1 cellular context compared by ENCODE assay signal in the genomic region with DNA sequence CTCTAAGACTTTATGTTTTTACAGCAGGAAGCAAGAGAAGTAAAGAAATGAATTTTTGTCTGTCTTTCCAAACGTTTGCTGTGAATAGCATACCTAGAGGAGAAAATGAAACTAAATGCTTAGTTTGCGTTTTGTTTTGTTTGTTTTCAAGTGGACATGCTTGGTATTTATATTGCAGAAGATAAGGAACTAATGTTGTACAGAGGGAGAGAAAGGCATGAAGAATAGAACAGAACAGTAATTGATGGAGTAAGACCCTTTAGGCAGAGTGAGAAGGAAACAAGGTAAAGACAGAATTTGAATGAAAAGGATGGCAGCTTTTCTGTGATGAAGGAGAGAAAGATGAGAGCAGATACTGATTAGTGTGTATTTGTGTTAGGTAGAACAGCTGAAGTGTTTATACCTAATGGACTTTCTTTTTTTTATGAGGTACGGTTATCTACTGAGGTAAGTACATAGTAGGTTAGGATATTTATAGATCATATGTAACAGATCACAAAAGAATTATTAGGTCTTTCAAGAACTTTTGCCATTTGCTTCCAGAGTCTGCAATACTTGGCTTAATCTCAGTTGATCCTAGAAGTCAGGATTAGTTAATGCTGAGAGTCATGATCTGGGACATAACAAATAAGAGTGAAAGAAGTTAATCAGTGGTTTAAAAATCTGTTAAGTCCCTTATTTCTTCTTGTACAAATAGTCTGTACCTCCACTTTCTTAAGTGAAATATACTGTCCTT.
TF ChIP-seq lines count a peak whose summit lies in the region.

No MANE protein-coding gene starts in this region.

TF ChIP-seq in HepG2, 621 proteins besides CTCF, POLR2A, EP300 and RAD21 (continued from another document):
- TF ChIP-seq, protein P1, sequence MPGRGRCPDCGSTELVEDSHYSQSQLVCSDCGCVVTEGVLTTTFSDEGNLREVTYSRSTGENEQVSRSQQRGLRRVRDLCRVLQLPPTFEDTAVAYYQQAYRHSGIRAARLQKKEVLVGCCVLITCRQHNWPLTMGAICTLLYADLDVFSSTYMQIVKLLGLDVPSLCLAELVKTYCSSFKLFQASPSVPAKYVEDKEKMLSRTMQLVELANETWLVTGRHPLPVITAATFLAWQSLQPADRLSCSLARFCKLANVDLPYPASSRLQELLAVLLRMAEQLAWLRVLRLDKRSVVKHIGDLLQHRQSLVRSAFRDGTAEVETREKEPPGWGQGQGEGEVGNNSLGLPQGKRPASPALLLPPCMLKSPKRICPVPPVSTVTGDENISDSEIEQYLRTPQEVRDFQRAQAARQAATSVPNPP (CRISPR knock-in tag; IDR thresholded peaks at IDR 0.05), result no peak
